1 cellular context compared by ENCODE assay signal in genomic region chr17:72697602-72698146, GRCh38.
TF ChIP-seq lines count a peak whose summit lies in the region.

No MANE protein-coding gene starts in this region.

TF ChIP-seq in HepG2, 621 proteins besides CTCF, POLR2A, EP300 and RAD21 (continued from another document and continues in another):
- TF ChIP-seq FOXO1 (CRISPR knock-in tag; IDR thresholded peaks at IDR 0.05) (no peak), ZNF891 (CRISPR knock-in tag; IDR thresholded peaks at IDR 0.05) (no peak), PHF21A (CRISPR knock-in tag; IDR thresholded peaks at IDR 0.05) (peak; percentile 28; the same call in 1 of the 2 replicates), HOXD1 (CRISPR knock-in tag; IDR thresholded peaks at IDR 0.05) (no peak), ZNF318 (CRISPR knock-in tag; IDR thresholded peaks at IDR 0.05) (no peak), ZNF282 (IDR thresholded peaks at IDR 0.05; ENCODE audit: partially characterized antibody) (no peak), SOX6 (IDR thresholded peaks at IDR 0.05) (no peak), SOX6 (CRISPR knock-in tag; IDR thresholded peaks at IDR 0.05) (peak; percentile 53; the same call in 1 of the 2 replicates), ZMYM4 (CRISPR knock-in tag; IDR thresholded peaks at IDR 0.05) (no peak), CEBPZ (IDR thresholded peaks at IDR 0.05; ENCODE audit: low read length) (no peak), ZBTB10 (CRISPR knock-in tag; IDR thresholded peaks at IDR 0.05; ENCODE audit: borderline replicate concordance) (no peak), NCOA2 (CRISPR knock-in tag; IDR thresholded peaks at IDR 0.05) (peak; percentile 32; the same call in 1 of the 2 replicates), XRCC5 (optimal IDR thresholded peaks at IDR 0.05; ENCODE audit: low read length) (peak; percentile 68), TEAD2 (CRISPR knock-in tag; IDR thresholded peaks at IDR 0.05) (no peak), ZBTB4 (CRISPR knock-in tag; IDR thresholded peaks at IDR 0.05; ENCODE audit: borderline replicate concordance) (no peak), EHMT2 (IDR thresholded peaks at IDR 0.05; ENCODE audit: borderline replicate concordance, low read depth, low read length) (no peak), FOXA3 (CRISPR knock-in tag; IDR thresholded peaks at IDR 0.05) (peak; percentile 43), ZNF558 (CRISPR knock-in tag; IDR thresholded peaks at IDR 0.05; ENCODE audit: borderline replicate concordance) (no peak), CREM (IDR thresholded peaks at IDR 0.05) (no peak), CREM (CRISPR knock-in tag; IDR thresholded peaks at IDR 0.05) (no peak), ZNF350 (CRISPR knock-in tag; IDR thresholded peaks at IDR 0.05; ENCODE audit: borderline replicate concordance, low read depth) (no peak), NFE2 (CRISPR knock-in tag; IDR thresholded peaks at IDR 0.05) (0 out of 2 replicates have a peak, but pooled peaks have one; percentile 35), ZNF496 (CRISPR knock-in tag; IDR thresholded peaks at IDR 0.05; ENCODE audit: insufficient replicate concordance) (no peak), ZNF850 (CRISPR knock-in tag; conservative IDR thresholded peaks at IDR 0.05) (no peak), ZNF770 (CRISPR knock-in tag; IDR thresholded peaks at IDR 0.05) (no peak)
- TF ChIP-seq, protein P1, sequence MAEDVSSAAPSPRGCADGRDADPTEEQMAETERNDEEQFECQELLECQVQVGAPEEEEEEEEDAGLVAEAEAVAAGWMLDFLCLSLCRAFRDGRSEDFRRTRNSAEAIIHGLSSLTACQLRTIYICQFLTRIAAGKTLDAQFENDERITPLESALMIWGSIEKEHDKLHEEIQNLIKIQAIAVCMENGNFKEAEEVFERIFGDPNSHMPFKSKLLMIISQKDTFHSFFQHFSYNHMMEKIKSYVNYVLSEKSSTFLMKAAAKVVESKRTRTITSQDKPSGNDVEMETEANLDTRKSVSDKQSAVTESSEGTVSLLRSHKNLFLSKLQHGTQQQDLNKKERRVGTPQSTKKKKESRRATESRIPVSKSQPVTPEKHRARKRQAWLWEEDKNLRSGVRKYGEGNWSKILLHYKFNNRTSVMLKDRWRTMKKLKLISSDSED (CRISPR knock-in tag; IDR thresholded peaks at IDR 0.05) = no peak
- TF ChIP-seq, protein P2, sequence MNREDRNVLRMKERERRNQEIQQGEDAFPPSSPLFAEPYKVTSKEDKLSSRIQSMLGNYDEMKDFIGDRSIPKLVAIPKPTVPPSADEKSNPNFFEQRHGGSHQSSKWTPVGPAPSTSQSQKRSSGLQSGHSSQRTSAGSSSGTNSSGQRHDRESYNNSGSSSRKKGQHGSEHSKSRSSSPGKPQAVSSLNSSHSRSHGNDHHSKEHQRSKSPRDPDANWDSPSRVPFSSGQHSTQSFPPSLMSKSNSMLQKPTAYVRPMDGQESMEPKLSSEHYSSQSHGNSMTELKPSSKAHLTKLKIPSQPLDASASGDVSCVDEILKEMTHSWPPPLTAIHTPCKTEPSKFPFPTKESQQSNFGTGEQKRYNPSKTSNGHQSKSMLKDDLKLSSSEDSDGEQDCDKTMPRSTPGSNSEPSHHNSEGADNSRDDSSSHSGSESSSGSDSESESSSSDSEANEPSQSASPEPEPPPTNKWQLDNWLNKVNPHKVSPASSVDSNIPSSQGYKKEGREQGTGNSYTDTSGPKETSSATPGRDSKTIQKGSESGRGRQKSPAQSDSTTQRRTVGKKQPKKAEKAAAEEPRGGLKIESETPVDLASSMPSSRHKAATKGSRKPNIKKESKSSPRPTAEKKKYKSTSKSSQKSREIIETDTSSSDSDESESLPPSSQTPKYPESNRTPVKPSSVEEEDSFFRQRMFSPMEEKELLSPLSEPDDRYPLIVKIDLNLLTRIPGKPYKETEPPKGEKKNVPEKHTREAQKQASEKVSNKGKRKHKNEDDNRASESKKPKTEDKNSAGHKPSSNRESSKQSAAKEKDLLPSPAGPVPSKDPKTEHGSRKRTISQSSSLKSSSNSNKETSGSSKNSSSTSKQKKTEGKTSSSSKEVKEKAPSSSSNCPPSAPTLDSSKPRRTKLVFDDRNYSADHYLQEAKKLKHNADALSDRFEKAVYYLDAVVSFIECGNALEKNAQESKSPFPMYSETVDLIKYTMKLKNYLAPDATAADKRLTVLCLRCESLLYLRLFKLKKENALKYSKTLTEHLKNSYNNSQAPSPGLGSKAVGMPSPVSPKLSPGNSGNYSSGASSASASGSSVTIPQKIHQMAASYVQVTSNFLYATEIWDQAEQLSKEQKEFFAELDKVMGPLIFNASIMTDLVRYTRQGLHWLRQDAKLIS (CRISPR knock-in tag; IDR thresholded peaks at IDR 0.05) = no peak
